Comparison of ENCODE assay signal across 1 cellular context in the genomic region with DNA sequence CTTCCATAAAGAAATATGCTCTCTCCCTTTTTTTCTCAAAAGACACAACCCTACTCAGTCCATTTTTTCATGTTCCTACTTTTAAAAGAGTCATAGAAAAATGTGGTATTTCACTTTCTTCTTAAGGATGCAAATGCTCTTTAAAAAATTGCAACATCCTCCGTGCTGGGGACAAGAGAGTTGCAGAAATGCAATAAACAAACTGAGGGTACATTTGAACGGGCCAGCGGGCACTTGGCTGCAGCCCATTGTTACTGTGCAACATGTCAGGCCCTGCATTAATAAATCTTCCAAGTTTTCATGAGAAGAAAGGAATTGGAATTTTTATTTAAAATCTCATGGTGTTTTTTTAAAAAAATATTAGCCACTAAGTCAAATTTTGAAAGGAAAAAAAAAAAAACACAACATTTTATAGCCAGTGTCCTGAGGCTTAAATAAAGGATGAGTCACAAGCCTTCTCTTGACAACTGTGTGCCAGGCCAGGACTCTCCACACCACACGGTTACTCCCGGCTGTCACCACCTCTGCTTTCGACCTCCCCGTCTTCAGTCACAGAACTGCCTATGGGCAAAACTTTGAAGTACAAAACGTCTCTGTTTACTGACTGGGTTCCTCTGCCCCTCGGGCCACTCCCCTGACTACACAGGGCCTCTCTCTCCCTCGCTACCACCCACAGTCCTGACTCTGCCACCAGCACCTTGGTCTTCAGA.
TF ChIP-seq lines count a peak whose summit lies in the region.

No MANE protein-coding gene starts in this region.

TF ChIP-seq in HEK293T, 16 proteins besides CTCF, POLR2A, EP300 and RAD21 (continued from another document):
- TF ChIP-seq NFRKB (IDR thresholded peaks at IDR 0.05): no peak
- no peak for TF ChIP-seq BHLHE40 (IDR thresholded peaks at IDR 0.05; ENCODE audit: borderline replicate concordance)
